20 cellular contexts compared by ENCODE assay signal in the genomic region with DNA sequence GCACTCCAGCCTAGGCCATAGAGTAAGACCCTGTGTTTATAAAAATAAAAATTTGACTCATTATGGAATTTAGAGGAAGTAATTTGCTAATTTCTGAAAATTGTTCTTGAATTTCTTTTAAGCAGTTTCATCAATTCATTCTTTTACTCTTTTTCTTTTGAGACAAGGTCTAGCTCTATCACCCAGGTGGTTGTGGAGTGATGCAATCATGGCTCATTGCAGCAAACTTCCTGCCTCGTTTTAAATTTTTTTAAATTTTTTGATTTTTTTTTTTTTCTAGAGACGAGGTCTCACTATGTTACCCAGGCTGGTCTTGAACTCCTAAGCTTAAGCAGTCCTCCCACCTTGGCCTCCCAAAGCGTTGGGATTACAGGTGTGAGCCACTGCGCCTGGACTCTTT. TPM values are rescaled to one million over a fixed set of nuclear protein-coding genes. Genes with fewer than 3 reads are reported as not detected.
DNase-seq lines count a peak whose midpoint lies in the region; ATAC-seq, FAIRE-seq and TF ChIP-seq lines count a peak whose summit lies in the region.
"Had no signal": no experiment of that assay in that cellular context is flagged by ENCODE, and none has a peak within 500 bp of the region (broad histone marks: within the 10 kb centered on the region; RNA-seq: fewer than 3 reads in every experiment).

No MANE protein-coding gene starts in this region.

- TF ChIP-seq POLR2A in HepG2 (IDR thresholded peaks at IDR 0.05; ENCODE audit: insufficient read depth in 1 of 2, low read depth in 2 of 2, low read length in 2 of 2) (no peak), right lobe of liver (IDR thresholded peaks at IDR 0.05) (no peak)

- POLR2A ChIA-PET in HepG2 (lab: Yijun Ruan, JAX), result interaction anchor here (1.1 kb wide), 1 partner anchor 23 kb away, joined by 3 read pairs; a partner anchor contains a TSS

- ATAC-seq in HepG2 (no peak), right lobe of liver (no peak)
- ATAC-seq in stimulated activated memory B cell treated with anti-CD40 and anti-IgM and Interleukin-4, amounts not matched to agents 10 μg/mL and 1 μg/mL and 100 μg/mL, for 72 hours, result no peak
- ATAC-seq in stimulated activated naive CD8-positive, alpha-beta T cell treated with anti-CD3 and anti-CD28 coated beads, Interleukin-15, Interleukin-2, amounts not matched to agents 100 U/mL and 50 U/mL, for 24 hours, result no peak
- ATAC-seq: T-helper 17 cell had no signal

- H3K36me3 ChIP-seq in HepG2 (replicated peaks in 1 of 2; ENCODE audit: control insufficient read depth in 1 of 2, insufficient read depth in 2 of 2, low read length in 2 of 2), result no peaks in the 10 kb centered on the region
- H3K36me3 ChIP-seq in right lobe of liver, result no peaks in the 10 kb centered on the region
- H3K36me3 ChIP-seq in SU-DHL-6 (ENCODE audit: low read length), result no peaks in the 10 kb centered on the region
- H3K36me3 ChIP-seq: SJSA1 had no signal

- FAIRE-seq in HepG2 (lab: Jason Lieb, UNC), result peak; percentile 4
- FAIRE-seq: G401.6, HTR-8/SVneo had no signal

- no peak overlapping the region for H3K27ac Mint-ChIP-seq in stimulated activated memory B cell treated with anti-CD40 and anti-IgM and Interleukin-4, amounts not matched to agents 10 μg/mL and 1 μg/mL and 100 μg/mL, for 72 hours
- H3K27ac Mint-ChIP-seq: T-helper 17 cell had no signal

- no peaks in the 10 kb centered on the region; a peak in 1 of 5 replicates for H3K27me3 ChIP-seq in HepG2 (ENCODE audit: control insufficient read depth in 1 of 2, insufficient read depth in 2 of 2, low read length in 2 of 2)
- H3K27me3 ChIP-seq in right lobe of liver, result no peaks in the 10 kb centered on the region
- H3K27me3 ChIP-seq in SU-DHL-6 (ENCODE audit: low read length), result no peaks in the 10 kb centered on the region
- H3K27me3 ChIP-seq: SJSA1 had no signal

- H3F3A ChIP-seq in SU-DHL-6 (ENCODE audit: insufficient read depth), result peaks cover 25% of the 10 kb centered on the region

- H3K27me3 Mint-ChIP-seq in stimulated activated memory B cell treated with anti-CD40 and anti-IgM and Interleukin-4, amounts not matched to agents 10 μg/mL and 1 μg/mL and 100 μg/mL, for 72 hours, result no peaks in the 10 kb centered on the region
- H3K27me3 Mint-ChIP-seq: T-helper 17 cell had no signal

- TF ChIP-seq RAD21 in HepG2 (CRISPR knock-in tag; IDR thresholded peaks at IDR 0.05), result no peak

- intact Hi-C loops in HepG2 (cut with micrococcal nuclease; ENCODE audit: unreplicated experiment), result loop anchor here (10.0 kb wide), 1 partner anchor 120 kb away; no protein-coding TSS in a partner anchor
- intact Hi-C loops in right lobe of liver (cut with DNase I), result no loop called here

- no peak overlapping the region for H2AFZ ChIP-seq in HepG2 (ENCODE audit: low read length)
- H2AFZ ChIP-seq in SU-DHL-6 (ENCODE audit: low read depth, low read length, severe bottlenecking), result peak overlapping the region; percentile 89

- no peak overlapping the region for H3K4me3 Mint-ChIP-seq in stimulated activated memory B cell treated with anti-CD40 and anti-IgM and Interleukin-4, amounts not matched to agents 10 μg/mL and 1 μg/mL and 100 μg/mL, for 72 hours
- H3K4me3 Mint-ChIP-seq: CD14-positive monocyte, T-helper 17 cell had no signal

- CTCF ChIA-PET in HepG2 (lab: Yijun Ruan, JAX; ENCODE audit: low intra/inter-chr PET ratio, low total read pairs), result no interaction called here

- in situ Hi-C loops in HepG2 (cut with HindIII; ENCODE audit: extremely low pct_ligation_motif_present, low pct_unique_long_range_greater_than_20kb), result no loop called here

- WGBS in HepG2 (ENCODE audit: low lambda C conversion rate), result 41% methylated on average over 4 of the region's 4 CpGs
- WGBS in right lobe of liver (ENCODE audit: insufficient coverage, low coverage, low lambda C conversion rate, missing lambda C conversion rate), result 53% methylated on average over 3 of the region's 4 CpGs

- no peaks in the 10 kb centered on the region for H3K9me3 ChIP-seq in HepG2 (ENCODE audit: low read length)
- H3K9me3 ChIP-seq in right lobe of liver, result no peaks in the 10 kb centered on the region
- H3K9me3 ChIP-seq in SU-DHL-6 (ENCODE audit: insufficient read depth, low read length), result no peaks in the 10 kb centered on the region
- H3K9me3 ChIP-seq: SJSA1 had no signal

- peaks cover 17% of the 10 kb centered on the region for H3K79me2 ChIP-seq in HepG2 (ENCODE audit: insufficient read depth, low read length)
- peaks cover 18% of the 10 kb centered on the region for H3K79me2 ChIP-seq in SU-DHL-6 (ENCODE audit: insufficient read depth, low read length)

- H3K4me2 ChIP-seq in HepG2 (ENCODE audit: low read depth, low read length) (peak overlapping the region; percentile 12; the same call in 1 of the 2 replicates), SU-DHL-6 (ENCODE audit: low read depth, low read length, poor library complexity, severe bottlenecking) (no peak overlapping the region)

- no peak for DNase-seq in HepG2 (ENCODE audit: low spot score)
- DNase-seq in right lobe of liver, result no peak
- peak; percentile 32 for DNase-seq in Jurkat, Clone E6-1 (ENCODE audit: low read depth, low spot score)
- DNase-seq in stimulated activated naive CD8-positive, alpha-beta T cell treated with anti-CD3 and anti-CD28 coated beads, Interleukin-15, Interleukin-2, amounts not matched to agents 100 U/mL and 50 U/mL, for 24 hours, result no peak
- no peak for DNase-seq in islet precursor cell
- DNase-seq: DMS79 treated with DMSO at 0.1 percent for 48 hours, HCEC 1CT, KG1, NCI-H1694 treated with DMSO at 0.1 percent for 48 hours, NCI-H2107, NCI-H2227 treated with DMSO at 0.1 percent for 48 hours, NCI-H510A treated with DMSO at 0.1 percent for 48 hours, NCI-H774, T-helper 17 cell had no signal

- no peak for TF ChIP-seq EP300 in HepG2 (IDR thresholded peaks at IDR 0.05; ENCODE audit: low read depth in 2 of 2, low read length in 2 of 2)
- TF ChIP-seq EP300 in HepG2 (CRISPR knock-in tag; IDR thresholded peaks at IDR 0.05; ENCODE audit: borderline replicate concordance), result no peak

- H4K20me1 ChIP-seq in HepG2 (ENCODE audit: insufficient read depth, low read length) (no peaks in the 10 kb centered on the region), SU-DHL-6 (ENCODE audit: low read depth, low read length) (0 out of 2 replicates have a peak, but pooled peaks cover 6% of the 10 kb centered on the region)

- H3K9ac ChIP-seq in HepG2 (ENCODE audit: insufficient read depth, low read depth, low read length) (no peak overlapping the region), SU-DHL-6 (ENCODE audit: low read length) (no peak overlapping the region)

- TF ChIP-seq CTCF in HepG2 (CRISPR knock-in tag; IDR thresholded peaks at IDR 0.05), result no peak
- no peak for TF ChIP-seq CTCF in right lobe of liver (IDR thresholded peaks at IDR 0.05)
- TF ChIP-seq CTCF in SU-DHL-6 (IDR thresholded peaks at IDR 0.05; ENCODE audit: insufficient read depth, low read length, poor library complexity, severe bottlenecking), result no peak

- no peak overlapping the region for H3K4me3 ChIP-seq in HepG2 (replicated peaks in 1 of 3; ENCODE audit: insufficient read depth in 1 of 3, low read depth in 2 of 3, low read length in 3 of 3)
- H3K4me3 ChIP-seq in right lobe of liver, result no peak overlapping the region
- H3K4me3 ChIP-seq in Jurkat, Clone E6-1 (ENCODE audit: low read length), result no peak overlapping the region
- no peak overlapping the region for H3K4me3 ChIP-seq in SU-DHL-6 (ENCODE audit: insufficient read depth, low read length, poor library complexity, severe bottlenecking)
- H3K4me3 ChIP-seq: SJSA1 had no signal

- H3K9me2 ChIP-seq in SU-DHL-6 (replicated peaks; ENCODE audit: insufficient read depth, low read length), result no peaks in the 10 kb centered on the region

- H3K9me3 Mint-ChIP-seq in stimulated activated memory B cell treated with anti-CD40 and anti-IgM and Interleukin-4, amounts not matched to agents 10 μg/mL and 1 μg/mL and 100 μg/mL, for 72 hours, result no peaks in the 10 kb centered on the region

- H3K4me1 ChIP-seq in HepG2 (ENCODE audit: insufficient read depth, low read length) (peaks cover 25% of the 10 kb centered on the region), right lobe of liver (peaks cover 0 to 8% (median 0%) of the 10 kb centered on the region in 4 donors)

- H3K27ac ChIP-seq in HepG2 (ENCODE audit: extremely low read length, insufficient read depth, low read length) (no peak overlapping the region), right lobe of liver (no peak overlapping the region), SU-DHL-6 (ENCODE audit: low read depth, low read length) (peak overlapping the region; percentile 84; the same call in 1 of the 2 replicates)
- H3K27ac ChIP-seq: SJSA1 had no signal

- peaks cover 21% of the 10 kb centered on the region for H3K4me1 Mint-ChIP-seq in stimulated activated memory B cell treated with anti-CD40 and anti-IgM and Interleukin-4, amounts not matched to agents 10 μg/mL and 1 μg/mL and 100 μg/mL, for 72 hours

- H3K36me3 Mint-ChIP-seq in stimulated activated memory B cell treated with anti-CD40 and anti-IgM and Interleukin-4, amounts not matched to agents 10 μg/mL and 1 μg/mL and 100 μg/mL, for 72 hours, result no peaks in the 10 kb centered on the region
- H3K36me3 Mint-ChIP-seq: CD14-positive monocyte had no signal

- no TSS peak for BruUV-seq in HepG2 (replicated peaks; lab: Mats Ljungman, UMichigan)

RNA-seq across cellular contexts. Expression of a gene that starts 3.1 kb away (rescaled TPM):
- 19.8 and 23.1 TPM in 2 replicates for total RNA-seq in HepG2 (2016; rRNA removed; fragmentation: Illumina TruSeq; extraction: Trizol)
- 23.5 and 24.9 TPM in 2 replicates for total RNA-seq in HepG2 (2016; cell fraction: cytosol; rRNA removed; fragmentation: Illumina TruSeq; extraction: Trizol; ENCODE audit: low read depth)
- total RNA-seq in HepG2 (2016; cell fraction: insoluble cytoplasmic fraction; rRNA removed; fragmentation: Illumina TruSeq; extraction: Trizol), result 20.0 and 21.5 TPM in 2 replicates
- total RNA-seq in HepG2 (2016; cell fraction: membrane; rRNA removed; fragmentation: Illumina TruSeq; extraction: Trizol), result 33.2 and 35.7 TPM in 2 replicates
- total RNA-seq in HepG2 (2016; cell fraction: nucleus; rRNA removed; fragmentation: Illumina TruSeq; extraction: Trizol), result 11.0 and 11.6 TPM in 2 replicates
- polyA plus RNA-seq in HepG2 (2011; rRNA removed), result 12.6 and 14.2 TPM in 2 replicates
- polyA plus RNA-seq in HepG2 (2011; cell fraction: cytosol; rRNA removed), result 10.9 and 13.9 TPM in 2 replicates
- polyA plus RNA-seq in HepG2 (2011; cell fraction: nucleus; rRNA removed), result 2.9 and 4.7 TPM in 2 replicates
- polyA plus RNA-seq in HepG2 (2012), result 31.0 and 34.7 TPM in 2 replicates
- 28.1 and 30.4 TPM in 2 replicates for polyA plus RNA-seq in HepG2 (2016; cell fraction: cytosol; fragmentation: Illumina TruSeq; extraction: Trizol; ENCODE audit: low read depth)
- polyA plus RNA-seq in HepG2 (2016; cell fraction: insoluble cytoplasmic fraction; fragmentation: Illumina TruSeq; extraction: Trizol; ENCODE audit: low read depth), result 24.7 and 27.1 TPM in 2 replicates
- polyA plus RNA-seq in HepG2 (2016; cell fraction: membrane; fragmentation: Illumina TruSeq; extraction: Trizol; ENCODE audit: low read depth), result 36.6 and 38.4 TPM in 2 replicates
- 19.5 and 22.4 TPM in 2 replicates for polyA plus RNA-seq in HepG2 (2016; cell fraction: nucleus; fragmentation: Illumina TruSeq; extraction: Trizol; ENCODE audit: insufficient read depth, low read depth)
- polyA minus RNA-seq in HepG2 (2011; rRNA and poly(A)+ RNA removed; ENCODE audit: low replicate concordance), result 2.3 and 3.2 TPM in 2 replicates
- 8.8 and 11.9 TPM in 2 replicates for polyA minus RNA-seq in HepG2 (2011; cell fraction: cytosol; rRNA and poly(A)+ RNA removed)
- 3.7 and 5.1 TPM in 2 replicates for polyA minus RNA-seq in HepG2 (2011; cell fraction: nucleus; rRNA and poly(A)+ RNA removed)
- 10 to 100 TPM in 4 of 6 experiments, 1 to 10 TPM in 2; 8.2 to 16.9 (median 12.0) TPM for total RNA-seq in right lobe of liver
- 35.3 TPM for polyA plus RNA-seq in Jurkat, Clone E6-1 (2012; ENCODE audit: insufficient read depth, insufficient read length)

RNA-seq across cellular contexts. Expression of a gene that starts 23.3 kb away (rescaled TPM):
- 59.3 and 74.8 TPM in 2 replicates for total RNA-seq in HepG2 (2016; rRNA removed; fragmentation: Illumina TruSeq; extraction: Trizol)
- total RNA-seq in HepG2 (2016; cell fraction: cytosol; rRNA removed; fragmentation: Illumina TruSeq; extraction: Trizol; ENCODE audit: low read depth), result 9.2 and 10.8 TPM in 2 replicates
- 57.7 and 74.7 TPM in 2 replicates for total RNA-seq in HepG2 (2016; cell fraction: insoluble cytoplasmic fraction; rRNA removed; fragmentation: Illumina TruSeq; extraction: Trizol)
- total RNA-seq in HepG2 (2016; cell fraction: membrane; rRNA removed; fragmentation: Illumina TruSeq; extraction: Trizol), result 13.4 and 13.9 TPM in 2 replicates
- 56.2 and 63.4 TPM in 2 replicates for total RNA-seq in HepG2 (2016; cell fraction: nucleus; rRNA removed; fragmentation: Illumina TruSeq; extraction: Trizol)
- polyA plus RNA-seq in HepG2 (2011; rRNA removed), result 26.0 and 27.3 TPM in 2 replicates
- polyA plus RNA-seq in HepG2 (2011; cell fraction: cytosol; rRNA removed), result 9.4 and 11.2 TPM in 2 replicates
- polyA plus RNA-seq in HepG2 (2011; cell fraction: nucleus; rRNA removed), result 33.3 and 43.1 TPM in 2 replicates
- 36.2 and 43.7 TPM in 2 replicates for polyA plus RNA-seq in HepG2 (2012)
- polyA plus RNA-seq in HepG2 (2016; cell fraction: cytosol; fragmentation: Illumina TruSeq; extraction: Trizol; ENCODE audit: low read depth), result 1.3 and 1.7 TPM in 2 replicates
- 64.7 and 69.7 TPM in 2 replicates for polyA plus RNA-seq in HepG2 (2016; cell fraction: insoluble cytoplasmic fraction; fragmentation: Illumina TruSeq; extraction: Trizol; ENCODE audit: low read depth)
- polyA plus RNA-seq in HepG2 (2016; cell fraction: membrane; fragmentation: Illumina TruSeq; extraction: Trizol; ENCODE audit: low read depth), result 5.2 and 6.1 TPM in 2 replicates
- 57.5 and 72.7 TPM in 2 replicates for polyA plus RNA-seq in HepG2 (2016; cell fraction: nucleus; fragmentation: Illumina TruSeq; extraction: Trizol; ENCODE audit: insufficient read depth, low read depth)
- 29.9 and 61.5 TPM in 2 replicates for polyA minus RNA-seq in HepG2 (2011; rRNA and poly(A)+ RNA removed; ENCODE audit: low replicate concordance)
- polyA minus RNA-seq in HepG2 (2011; cell fraction: cytosol; rRNA and poly(A)+ RNA removed), result 20.5 and 24.4 TPM in 2 replicates
- polyA minus RNA-seq in HepG2 (2011; cell fraction: nucleus; rRNA and poly(A)+ RNA removed), result 82.6 and 87.2 TPM in 2 replicates
- total RNA-seq in right lobe of liver, result 10 to 100 TPM; 13.6 to 22.6 (median 20.6) TPM
- polyA plus RNA-seq in Jurkat, Clone E6-1 (2012; ENCODE audit: insufficient read depth, insufficient read length), result 82.1 TPM
